Comparison of ENCODE assay signal across 26 cellular contexts in the genomic region with DNA sequence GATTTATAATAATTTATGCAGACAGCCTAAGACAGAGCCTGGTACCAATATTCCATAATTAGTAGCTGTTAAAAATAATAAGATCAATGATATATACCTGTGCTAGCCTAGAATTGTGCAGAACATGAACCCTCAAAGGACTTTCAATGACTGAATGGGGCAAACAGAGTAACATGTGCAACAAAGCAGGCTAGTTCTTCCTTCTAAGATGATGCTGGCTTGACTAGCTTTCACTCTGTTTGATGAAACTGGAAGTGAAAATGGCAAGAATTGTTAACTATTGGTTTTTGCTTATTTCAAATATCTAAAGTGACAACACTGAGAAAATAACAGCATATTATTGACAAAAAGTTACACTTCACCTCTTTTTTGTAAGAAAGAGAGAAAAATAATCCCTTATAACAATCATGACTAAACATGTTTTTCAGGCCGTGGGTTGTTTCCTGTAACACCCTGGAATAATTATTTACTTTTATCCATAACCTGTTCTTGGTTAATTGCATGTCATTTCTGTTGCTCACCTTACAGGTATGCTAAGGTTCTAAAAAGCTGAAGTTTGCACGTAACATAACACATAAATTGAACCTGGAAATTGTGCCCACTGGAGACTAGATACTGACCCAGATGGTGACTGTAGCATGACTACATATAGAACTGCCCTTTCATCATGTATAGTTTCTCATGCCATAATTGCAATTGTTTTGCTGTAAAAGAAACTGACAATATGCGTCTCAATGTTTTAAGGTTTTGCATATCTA.
"Had no signal": no experiment of that assay in that cellular context is flagged by ENCODE, and none has a peak within 500 bp of the region (broad histone marks: within the 10 kb centered on the region; RNA-seq: fewer than 3 reads in every experiment).

No MANE protein-coding gene starts in this region.

- H3K9me3 ChIP-seq: adrenal gland, ascending aorta, esophagus squamous epithelium, gastroesophageal sphincter, pancreas, psoas muscle, tibial artery had no signal

- H3K9me3 Mint-ChIP-seq: nephron progenitor cell had no signal

- H3K36me3 ChIP-seq: adrenal gland, ascending aorta, brain microvascular endothelial cell, esophagus squamous epithelium, gastroesophageal sphincter, pancreas, tibial artery had no signal

- H3K4me1 ChIP-seq: adrenal gland, ascending aorta, gastroesophageal sphincter, pancreas, psoas muscle, tibial artery had no signal

- H3K27ac ChIP-seq: adrenal gland, ascending aorta, brain microvascular endothelial cell, gastroesophageal sphincter, pancreas, psoas muscle, tibial artery had no signal

- H3K4me3 ChIP-seq: adrenal gland, ascending aorta, esophagus squamous epithelium, gastroesophageal sphincter, pancreas, psoas muscle, tibial artery had no signal

- DNase-seq: activated CD4-positive, alpha-beta T cell treated with anti-CD3 and anti-CD28 coated beads for 4 hours; activated CD4-positive, alpha-beta T cell treated with anti-CD3 and anti-CD28 coated beads, Interleukin-2, amount 50 U/mL, for 48 hours; activated CD4-positive, CD25-positive, alpha-beta regulatory T cell; activated CD8-positive, alpha-beta memory T cell treated with anti-CD3 and anti-CD28 coated beads, Interleukin-2, amount 50 U/mL, for 48 hours; activated naive CD4-positive, alpha-beta T cell; activated T-cell treated with anti-CD3 and anti-CD28 coated beads, Interleukin-2, amount 50 U/mL, for 4 hours; adrenal gland; brain microvascular endothelial cell; central memory CD4-positive, alpha-beta T cell; dermis blood vessel endothelial cell; effector CD8-positive, alpha-beta T cell; esophagus squamous epithelium; head of caudate nucleus; hypothalamus; nephron progenitor cell; pancreas; psoas muscle; right cardiac atrium; stimulated activated CD4-positive, alpha-beta T cell treated with anti-CD3 and anti-CD28 coated beads, Interleukin-4, amount 100 ng/mL, for 24 hours; tibial artery had no signal

- ATAC-seq: activated T-cell treated with anti-CD3 and anti-CD28 coated beads, Interleukin-2, amount 50 U/mL, for 4 hours; gastroesophageal sphincter; pancreas; psoas muscle; right cardiac atrium had no signal

- FAIRE-seq: pancreas, urothelium cell line had no signal

- H3K27me3 ChIP-seq: ascending aorta, brain microvascular endothelial cell, esophagus squamous epithelium, gastroesophageal sphincter, pancreas, tibial artery had no signal

- H3K4me3 Mint-ChIP-seq: activated naive CD8-positive, alpha-beta T cell; activated T-cell treated with anti-CD3 and anti-CD28 coated beads, Interleukin-2, amount 50 U/mL, for 4 hours; nephron progenitor cell; stimulated activated naive CD8-positive, alpha-beta T cell treated with anti-CD3 and anti-CD28 coated beads, Interleukin-15, Interleukin-2, amounts not matched to agents 100 ng/mL and 50 ng/mL, for 24 hours had no signal

- H3K27ac Mint-ChIP-seq: activated naive CD8-positive, alpha-beta T cell; activated T-helper 2 cell treated with anti-CD3 and anti-CD28 coated beads, Interferon-gamma antibody, Interleukin-2, Interleukin-4, amounts not matched to agents 10 μg/mL and 5 μg/mL and 100 μg/mL, durations not matched to agents 14 hours and 24 hours and 36 hours; nephron progenitor cell; stimulated activated naive CD8-positive, alpha-beta T cell treated with anti-CD3 and anti-CD28 coated beads, Interleukin-15, Interleukin-2, amounts not matched to agents 100 ng/mL and 50 ng/mL, for 24 hours had no signal
